ENCODE assay signal across 8 cellular contexts in genomic region chr4:150578745-150579470, GRCh38. TPM values are rescaled to one million over a fixed set of nuclear protein-coding genes. Genes with fewer than 3 reads are reported as not detected.
DNase-seq lines count a peak whose midpoint lies in the region; FAIRE-seq and TF ChIP-seq lines count a peak whose summit lies in the region.

No MANE protein-coding gene starts in this region.

- peak overlapping the region; percentile 50 for H3K27ac Mint-ChIP-seq in astrocyte (ENCODE audit: unreplicated experiment)

- H3K4me3 ChIP-seq in astrocyte (ENCODE audit: insufficient read depth, low read depth, low read length), result peak overlapping the region; percentile 66
- no peak overlapping the region for H3K4me3 ChIP-seq in keratinocyte (ENCODE audit: control insufficient read depth in 2 of 3, extremely low read depth in 1 of 3, insufficient read depth in 2 of 3, low read depth in 1 of 3, low read length in 3 of 3)
- peak overlapping the region; percentile 39 to 54 for H3K4me3 ChIP-seq in stomach smooth muscle (ENCODE audit: low read length in 2 of 2)

- H3K36me3 ChIP-seq in astrocyte (ENCODE audit: insufficient read depth, low read length) (no peaks in the 10 kb centered on the region), keratinocyte (ENCODE audit: control insufficient read depth in 2 of 2, extremely low read depth in 1 of 2, insufficient read depth in 2 of 2, low read length in 2 of 2) (peaks cover 8 to 9% of the 10 kb centered on the region in 2 experiments), stomach smooth muscle (ENCODE audit: control insufficient read depth in 2 of 2, insufficient read depth in 2 of 2, low read length in 2 of 2) (no peaks in the 10 kb centered on the region)

- peaks cover 10% of the 10 kb centered on the region for H3K4me1 Mint-ChIP-seq in astrocyte (ENCODE audit: low read depth, unreplicated experiment)

- H2AFZ ChIP-seq in astrocyte (ENCODE audit: low read depth, low read length) (peak overlapping the region; percentile 79), keratinocyte (ENCODE audit: control insufficient read depth, low read length) (no peak overlapping the region)

- no peaks in the 10 kb centered on the region for H4K20me1 ChIP-seq in astrocyte (ENCODE audit: insufficient read depth, low read length)
- H4K20me1 ChIP-seq in keratinocyte (ENCODE audit: control insufficient read depth, extremely low read depth, insufficient read depth, low read length), result no peaks in the 10 kb centered on the region

- H3K9me3 ChIP-seq in astrocyte (ENCODE audit: insufficient read depth, low read depth, low read length), result no peaks in the 10 kb centered on the region
- H3K9me3 ChIP-seq in keratinocyte (ENCODE audit: control insufficient read depth, low read depth, low read length), result peaks cover 2% of the 10 kb centered on the region
- peaks cover 0 to 4% of the 10 kb centered on the region in 2 donors for H3K9me3 ChIP-seq in stomach smooth muscle (ENCODE audit: control insufficient read depth in 2 of 2, low read length in 2 of 2)

- no peak for TF ChIP-seq CTCF in astrocyte (IDR thresholded peaks at IDR 0.05; ENCODE audit: insufficient read depth, low read depth, low read length)
- TF ChIP-seq CTCF in keratinocyte (optimal IDR thresholded peaks at IDR 0.05 in 1 of 3, IDR thresholded peaks at IDR 0.05 in 1 of 3, conservative IDR thresholded peaks at IDR 0.05 in 1 of 3; ENCODE audit: extremely low read depth in 1 of 3, insufficient read depth in 2 of 3, low read length in 3 of 3), result no peak

- H3K4me2 ChIP-seq in astrocyte (ENCODE audit: low read length) (peak overlapping the region; percentile 86), keratinocyte (ENCODE audit: control insufficient read depth, extremely low read depth, insufficient read depth, low read depth, low read length) (no peak overlapping the region)

- H3K4me3 Mint-ChIP-seq in astrocyte (ENCODE audit: unreplicated experiment), result peak overlapping the region; percentile 84

- peak; percentile 1 for DNase-seq in NCI-H2196 (lab: John Stamatoyannopoulos, UW; ENCODE audit: unreplicated experiment)
- no peak for DNase-seq in NCI-H2196 treated with DMSO at 0.1 percent for 48 hours (lab: John Stamatoyannopoulos, UW; ENCODE audit: unreplicated experiment)
- peak; percentile 44 for DNase-seq in astrocyte (ENCODE audit: low read depth)
- DNase-seq in keratinocyte (ENCODE audit: low read depth, low spot score), result no peak
- DNase-seq in NCI-H526 (lab: John Stamatoyannopoulos, UW), result no peak
- DNase-seq in AML-193 (lab: John Stamatoyannopoulos, UW), result no peak
- DNase-seq in T-helper 2 cell, result no peak

- peak overlapping the region; percentile 76 for H3K9ac ChIP-seq in astrocyte (ENCODE audit: low read length)
- no peak overlapping the region for H3K9ac ChIP-seq in keratinocyte (ENCODE audit: control insufficient read depth, extremely low read depth, insufficient read depth, low read length)
- no peak overlapping the region for H3K9ac ChIP-seq in stomach smooth muscle (ENCODE audit: low read length in 2 of 2)

- dilution Hi-C loops in keratinocyte (cut with MboI; ENCODE audit: extremely low pct_ligation_motif_present, low sequenced_read_pairs), result no loop called here

- H3K36me3 Mint-ChIP-seq in astrocyte (ENCODE audit: low read depth, unreplicated experiment), result peaks cover 2% of the 10 kb centered on the region

- peaks cover 16% of the 10 kb centered on the region for H3K27me3 Mint-ChIP-seq in astrocyte (ENCODE audit: low read depth, unreplicated experiment)

- no peaks in the 10 kb centered on the region for H3K9me1 ChIP-seq in keratinocyte (ENCODE audit: control insufficient read depth, extremely low read depth, insufficient read depth, low read length)

- H3K27ac ChIP-seq in astrocyte (ENCODE audit: low read depth, low read length) (peak overlapping the region; percentile 46), keratinocyte (ENCODE audit: control insufficient read depth, insufficient read depth, low read length) (no peak overlapping the region), stomach smooth muscle (ENCODE audit: low read length) (peak overlapping the region; percentile 55)

- FAIRE-seq in astrocyte (lab: Jason Lieb, UNC), result no peak
- peak; percentile 52 for FAIRE-seq in keratinocyte (lab: Jason Lieb, UNC)

- H3K79me2 ChIP-seq in astrocyte (ENCODE audit: insufficient read depth, low read length), result peaks cover 8% of the 10 kb centered on the region
- H3K79me2 ChIP-seq in keratinocyte (ENCODE audit: control insufficient read depth, insufficient read depth, low read length), result no peaks in the 10 kb centered on the region

- H3K27me3 ChIP-seq in astrocyte (ENCODE audit: insufficient read depth, low read length), result peaks cover 3% of the 10 kb centered on the region
- no peaks in the 10 kb centered on the region for H3K27me3 ChIP-seq in keratinocyte (ENCODE audit: control insufficient read depth, extremely low read depth, insufficient read depth, low read length)
- H3K27me3 ChIP-seq in stomach smooth muscle (ENCODE audit: control insufficient read depth in 1 of 2, insufficient read depth in 2 of 2, low read length in 2 of 2), result peaks cover 0 to 8% of the 10 kb centered on the region in 2 donors

- peaks cover 11% of the 10 kb centered on the region for H3K4me1 ChIP-seq in astrocyte (ENCODE audit: insufficient read depth, low read length)
- no peaks in the 10 kb centered on the region for H3K4me1 ChIP-seq in keratinocyte (ENCODE audit: control insufficient read depth, extremely low read depth, insufficient read depth, low read length)
- peaks cover 3% of the 10 kb centered on the region for H3K4me1 ChIP-seq in stomach smooth muscle (ENCODE audit: control insufficient read depth, insufficient read depth, low read length)

- H3K9me3 Mint-ChIP-seq in astrocyte (ENCODE audit: unreplicated experiment), result no peaks in the 10 kb centered on the region

RNA-seq across cellular contexts. Expression of gene MAB21L2, which starts 3.0 kb away (rescaled TPM):
- 1.9 TPM in 2 replicates for total RNA-seq in astrocyte
- polyA plus RNA-seq in keratinocyte, result not detected in 3 replicates
- not detected for polyA plus RNA-seq in keratinocyte (2011; ENCODE audit: low read depth)
- not detected in 2 replicates for polyA plus RNA-seq in keratinocyte (2011; cell fraction: cytosol; rRNA removed)
- polyA plus RNA-seq in keratinocyte (2011; cell fraction: nucleus; rRNA removed), result not detected in 2 replicates
- polyA plus RNA-seq in keratinocyte (2012; ENCODE audit: low replicate concordance), result 0.24 TPM in 1 of 2 replicates, not detected in the other
- polyA minus RNA-seq in keratinocyte, result not detected in 3 replicates
- not detected for polyA minus RNA-seq in keratinocyte (2011; cell fraction: cytosol; rRNA and poly(A)+ RNA removed)
- not detected in 2 replicates for polyA minus RNA-seq in keratinocyte (2011; cell fraction: nucleus; rRNA and poly(A)+ RNA removed)

Comparison
In these comparisons a context has a peak if more than half of its experiments do, and no peak if none do; other contexts are left out.
1. DNase-seq: peak in NCI-H2196 (single experiment) and astrocyte (single experiment); none in NCI-H2196 treated with DMSO at 0.1 percent for 48 hours (single experiment), keratinocyte (single experiment), NCI-H526 (0 of 2), AML-193 (0 of 2) and T-helper 2 cell (0 of 5).
2. H3K4me3 ChIP-seq: peak in astrocyte (single experiment) and stomach smooth muscle (2 of 2); none in keratinocyte (0 of 3).